ENCODE assay signal across 19 cellular contexts in the genomic region with DNA sequence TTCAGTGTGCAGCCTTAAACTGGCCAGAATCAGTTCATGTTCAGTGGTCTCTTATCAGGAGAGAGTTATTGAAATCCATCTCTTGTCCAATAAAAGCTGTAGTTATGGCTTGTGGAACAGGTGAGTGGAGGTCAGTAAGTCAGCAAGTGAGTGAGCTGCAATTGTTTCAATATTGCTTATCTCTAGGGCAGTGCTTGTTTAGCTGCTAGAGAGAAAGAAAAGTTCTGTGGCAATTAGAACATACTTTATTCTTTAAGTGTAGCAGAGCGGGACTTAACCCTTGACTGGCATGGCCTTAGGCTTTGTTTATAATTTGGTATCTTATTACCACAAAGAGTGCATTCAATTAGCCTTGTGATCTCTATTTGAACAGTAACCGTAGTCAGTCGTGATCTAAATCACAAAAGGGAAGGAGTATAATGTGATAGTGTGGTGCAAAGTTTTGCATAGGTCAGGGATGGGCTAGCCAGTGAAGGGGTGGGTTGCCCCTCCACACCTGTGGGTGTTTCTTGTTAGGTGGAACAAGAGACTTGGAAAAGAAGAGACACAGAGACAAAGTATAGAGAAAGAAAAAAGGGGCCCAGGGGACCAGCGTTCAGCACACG. TPM values are rescaled to one million over a fixed set of nuclear protein-coding genes. Genes with fewer than 3 reads are reported as not detected.
A peak's percentile ranks its signal among the peaks of the same experiment; 100 is the strongest.
DNase-seq lines count a peak whose midpoint lies in the region; ATAC-seq and TF ChIP-seq lines count a peak whose summit lies in the region.
"Had no signal": no experiment of that assay in that cellular context is flagged by ENCODE, and none has a peak within 500 bp of the region (broad histone marks: within the 10 kb centered on the region; RNA-seq: fewer than 3 reads in every experiment).

No MANE protein-coding gene starts in this region.

- H3K27ac ChIP-seq in HUES48 (ENCODE audit: low read depth, low read length): peak overlapping the region; percentile 44
- H3K27ac ChIP-seq: SJSA1 had no signal

- H3K4me3 ChIP-seq in HUES48 (ENCODE audit: low read depth, low read length): peak overlapping the region; percentile 37
- H3K4me3 ChIP-seq: SJSA1 had no signal

- intact Hi-C loops in activated T-helper 2 cell treated with anti-CD3 and anti-CD28 coated beads, Interferon-gamma antibody, Interleukin-2, Interleukin-4, amounts not matched to agents 10 μg/mL and 5 μg/mL and 100 μg/mL, durations not matched to agents 14 hours and 24 hours and 36 hours (cut with micrococcal nuclease): no loop called here

- peak overlapping the region; percentile 15; the same call in 1 of the 2 replicates for H3K9ac ChIP-seq in HUES48 (ENCODE audit: low read depth, low read length)

- H3K4me1 Mint-ChIP-seq in WTC11: peaks cover 56% of the 10 kb centered on the region
- peaks cover 8% of the 10 kb centered on the region for H3K4me1 Mint-ChIP-seq in mesothelial cell of epicardium
- H3K4me1 Mint-ChIP-seq in activated T-helper 2 cell treated with anti-CD3 and anti-CD28 coated beads, Interferon-gamma antibody, Interleukin-2, Interleukin-4, amounts not matched to agents 10 μg/mL and 5 μg/mL and 100 μg/mL, durations not matched to agents 14 hours and 24 hours and 36 hours (ENCODE audit: low read depth): peaks cover 4% of the 10 kb centered on the region

- H3K9me3 ChIP-seq in HUES48 (ENCODE audit: control insufficient read depth, insufficient read depth, low read length): no peaks in the 10 kb centered on the region
- H3K9me3 ChIP-seq: SJSA1 had no signal

- H3K27ac Mint-ChIP-seq in WTC11: peak overlapping the region; percentile 90
- peak overlapping the region; percentile 8 for H3K27ac Mint-ChIP-seq in mesothelial cell of epicardium
- H3K27ac Mint-ChIP-seq in activated T-helper 2 cell treated with anti-CD3 and anti-CD28 coated beads, Interferon-gamma antibody, Interleukin-2, Interleukin-4, amounts not matched to agents 10 μg/mL and 5 μg/mL and 100 μg/mL, durations not matched to agents 14 hours and 24 hours and 36 hours: no peak overlapping the region

- CTCF ChIA-PET in WTC11 (lab: Charles Lee): no interaction called here

- H3K9me3 Mint-ChIP-seq in WTC11: no peaks in the 10 kb centered on the region
- peaks cover 26% of the 10 kb centered on the region for H3K9me3 Mint-ChIP-seq in mesothelial cell of epicardium
- peaks cover 4% of the 10 kb centered on the region for H3K9me3 Mint-ChIP-seq in activated T-helper 2 cell treated with anti-CD3 and anti-CD28 coated beads, Interferon-gamma antibody, Interleukin-2, Interleukin-4, amounts not matched to agents 10 μg/mL and 5 μg/mL and 100 μg/mL, durations not matched to agents 14 hours and 24 hours and 36 hours

- H3K27me3 ChIP-seq in HUES48 (ENCODE audit: control insufficient read depth, insufficient read depth, low read length): no peaks in the 10 kb centered on the region; the same call in 1 of the 2 replicates
- H3K27me3 ChIP-seq: SJSA1 had no signal

- ATAC-seq in WTC11 (peak; percentile 79), GM19328 (IDR thresholded peaks at IDR 0.05; ENCODE audit: unreplicated experiment) (no peak)

- H3K27me3 Mint-ChIP-seq in WTC11 (ENCODE audit: low read depth): peaks cover 27% of the 10 kb centered on the region
- H3K27me3 Mint-ChIP-seq in mesothelial cell of epicardium (ENCODE audit: low read depth): no peaks in the 10 kb centered on the region
- H3K27me3 Mint-ChIP-seq in activated T-helper 2 cell treated with anti-CD3 and anti-CD28 coated beads, Interferon-gamma antibody, Interleukin-2, Interleukin-4, amounts not matched to agents 10 μg/mL and 5 μg/mL and 100 μg/mL, durations not matched to agents 14 hours and 24 hours and 36 hours (ENCODE audit: low read depth): no peaks in the 10 kb centered on the region

- peaks cover 42% of the 10 kb centered on the region for H3K4me1 ChIP-seq in HUES48 (ENCODE audit: control insufficient read depth, insufficient read depth, low read length)
- H3K4me1 ChIP-seq: SJSA1 had no signal

- peak overlapping the region; percentile 43 for H3K4me3 Mint-ChIP-seq in WTC11
- H3K4me3 Mint-ChIP-seq in mesothelial cell of epicardium: no peak overlapping the region
- H3K4me3 Mint-ChIP-seq in activated T-helper 2 cell treated with anti-CD3 and anti-CD28 coated beads, Interferon-gamma antibody, Interleukin-2, Interleukin-4, amounts not matched to agents 10 μg/mL and 5 μg/mL and 100 μg/mL, durations not matched to agents 14 hours and 24 hours and 36 hours (ENCODE audit: low read depth): no peak overlapping the region

- DNase-seq in ELF-1 (ENCODE audit: low read depth, low spot score): peak; percentile 67
- no peak for DNase-seq in WTC11 (ENCODE audit: low spot score)
- no peak for DNase-seq in mesothelial cell of epicardium (ENCODE audit: low spot score in 2 of 2, unreplicated experiment in 2 of 2)
- no peak for DNase-seq in activated T-helper 2 cell treated with anti-CD3 and anti-CD28 coated beads, Interferon-gamma antibody, Interleukin-2, Interleukin-4, amounts not matched to agents 10 μg/mL and 5 μg/mL and 100 μg/mL, durations not matched to agents 14 hours and 24 hours and 36 hours (ENCODE audit: low spot score)
- DNase-seq in NCI-H524 (lab: John Stamatoyannopoulos, UW): no peak
- DNase-seq: AML-193, DMS79, GOT3, IMR-90, NCI-H1417 treated with DMSO at 0.1 percent for 48 hours, NCI-H2171 treated with DMSO at 0.1 percent for 48 hours, NCI-H510A, OCI-M1, RPMI8226, SW 1271 had no signal

- TF ChIP-seq CTCF in WTC11 (IDR thresholded peaks at IDR 0.05) (no peak), mesothelial cell of epicardium (IDR thresholded peaks at IDR 0.05; ENCODE audit: unreplicated experiment) (no peak)

- POLR2A ChIA-PET in WTC11 (lab: Charles Lee): no interaction called here

- no peaks in the 10 kb centered on the region for H3K36me3 Mint-ChIP-seq in WTC11
- no peaks in the 10 kb centered on the region for H3K36me3 Mint-ChIP-seq in mesothelial cell of epicardium
- peaks cover 3% of the 10 kb centered on the region for H3K36me3 Mint-ChIP-seq in activated T-helper 2 cell treated with anti-CD3 and anti-CD28 coated beads, Interferon-gamma antibody, Interleukin-2, Interleukin-4, amounts not matched to agents 10 μg/mL and 5 μg/mL and 100 μg/mL, durations not matched to agents 14 hours and 24 hours and 36 hours (ENCODE audit: low read depth)

- H3K36me3 ChIP-seq in HUES48 (ENCODE audit: control insufficient read depth, insufficient read depth, low read length): no peaks in the 10 kb centered on the region
- H3K36me3 ChIP-seq: SJSA1 had no signal

TF ChIP-seq in WTC11, 78 proteins besides CTCF, POLR2A, EP300 and RAD21 (continues in another document):
- TF ChIP-seq JAZF1 (CRISPR knock-in tag; IDR thresholded peaks at IDR 0.05) (no peak), ZNF263 (CRISPR knock-in tag; IDR thresholded peaks at IDR 0.05; ENCODE audit: low read depth) (no peak), SMAD3 (CRISPR knock-in tag; IDR thresholded peaks at IDR 0.05; ENCODE audit: borderline replicate concordance) (no peak), PRRX2 (CRISPR knock-in tag; IDR thresholded peaks at IDR 0.05) (no peak), GRHL2 (CRISPR knock-in tag; IDR thresholded peaks at IDR 0.05; ENCODE audit: insufficient replicate concordance, severe bottlenecking) (no peak), ZNF416 (CRISPR knock-in tag; IDR thresholded peaks at IDR 0.05) (no peak)
- TF ChIP-seq, protein P1, sequence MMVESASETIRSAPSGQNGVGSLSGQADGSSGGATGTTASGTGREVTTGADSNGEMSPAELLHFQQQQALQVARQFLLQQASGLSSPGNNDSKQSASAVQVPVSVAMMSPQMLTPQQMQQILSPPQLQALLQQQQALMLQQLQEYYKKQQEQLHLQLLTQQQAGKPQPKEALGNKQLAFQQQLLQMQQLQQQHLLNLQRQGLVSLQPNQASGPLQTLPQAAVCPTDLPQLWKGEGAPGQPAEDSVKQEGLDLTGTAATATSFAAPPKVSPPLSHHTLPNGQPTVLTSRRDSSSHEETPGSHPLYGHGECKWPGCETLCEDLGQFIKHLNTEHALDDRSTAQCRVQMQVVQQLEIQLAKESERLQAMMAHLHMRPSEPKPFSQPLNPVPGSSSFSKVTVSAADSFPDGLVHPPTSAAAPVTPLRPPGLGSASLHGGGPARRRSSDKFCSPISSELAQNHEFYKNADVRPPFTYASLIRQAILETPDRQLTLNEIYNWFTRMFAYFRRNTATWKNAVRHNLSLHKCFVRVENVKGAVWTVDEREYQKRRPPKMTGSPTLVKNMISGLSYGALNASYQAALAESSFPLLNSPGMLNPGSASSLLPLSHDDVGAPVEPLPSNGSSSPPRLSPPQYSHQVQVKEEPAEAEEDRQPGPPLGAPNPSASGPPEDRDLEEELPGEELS (CRISPR knock-in tag; IDR thresholded peaks at IDR 0.05): no peak
- TF ChIP-seq, protein P2, sequence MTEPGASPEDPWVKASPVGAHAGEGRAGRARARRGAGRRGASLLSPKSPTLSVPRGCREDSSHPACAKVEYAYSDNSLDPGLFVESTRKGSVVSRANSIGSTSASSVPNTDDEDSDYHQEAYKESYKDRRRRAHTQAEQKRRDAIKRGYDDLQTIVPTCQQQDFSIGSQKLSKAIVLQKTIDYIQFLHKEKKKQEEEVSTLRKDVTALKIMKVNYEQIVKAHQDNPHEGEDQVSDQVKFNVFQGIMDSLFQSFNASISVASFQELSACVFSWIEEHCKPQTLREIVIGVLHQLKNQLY (CRISPR knock-in tag; IDR thresholded peaks at IDR 0.05): no peak

RNA-seq across cellular contexts. Expression of a gene that starts 6.9 kb away (rescaled TPM):
- not detected in 3 replicates for total RNA-seq in WTC11 (2021)
- not detected in 3 replicates for total RNA-seq in mesothelial cell of epicardium
- total RNA-seq in activated T-helper 2 cell treated with anti-CD3 and anti-CD28 coated beads, Interferon-gamma antibody, Interleukin-2, Interleukin-4, amounts not matched to agents 10 μg/mL and 5 μg/mL and 100 μg/mL, durations not matched to agents 14 hours and 24 hours and 36 hours: not detected in 2 replicates
- total RNA-seq: IMR-90, LHCN-M2, SJSA1 had no signal

RNA-seq across cellular contexts. Expression of a gene that starts 41.5 kb away (rescaled TPM):
- total RNA-seq in WTC11 (2021): 4.5 to 4.9 TPM (median 4.7 TPM) in 3 replicates
- 12.2 to 12.6 TPM (median 12.5 TPM) in 3 replicates for total RNA-seq in mesothelial cell of epicardium
- 4.0 and 4.8 TPM in 2 replicates for total RNA-seq in activated T-helper 2 cell treated with anti-CD3 and anti-CD28 coated beads, Interferon-gamma antibody, Interleukin-2, Interleukin-4, amounts not matched to agents 10 μg/mL and 5 μg/mL and 100 μg/mL, durations not matched to agents 14 hours and 24 hours and 36 hours

RNA-seq across cellular contexts. Expression of a gene that starts 42.2 kb away (rescaled TPM):
- total RNA-seq in WTC11 (2021) (5.2 to 6.2 TPM (median 5.7 TPM) in 3 replicates), mesothelial cell of epicardium (8.0 to 9.4 TPM (median 8.5 TPM) in 3 replicates)
- 0.62 and 1.0 TPM in 2 replicates for total RNA-seq in activated T-helper 2 cell treated with anti-CD3 and anti-CD28 coated beads, Interferon-gamma antibody, Interleukin-2, Interleukin-4, amounts not matched to agents 10 μg/mL and 5 μg/mL and 100 μg/mL, durations not matched to agents 14 hours and 24 hours and 36 hours

RNA-seq across cellular contexts. Expression of a gene that starts 50.5 kb away (rescaled TPM):
- total RNA-seq in WTC11 (2021): not detected in 3 replicates
- not detected in 3 replicates for total RNA-seq in mesothelial cell of epicardium
- not detected in 2 replicates for total RNA-seq in activated T-helper 2 cell treated with anti-CD3 and anti-CD28 coated beads, Interferon-gamma antibody, Interleukin-2, Interleukin-4, amounts not matched to agents 10 μg/mL and 5 μg/mL and 100 μg/mL, durations not matched to agents 14 hours and 24 hours and 36 hours
- total RNA-seq: IMR-90, LHCN-M2, SJSA1 had no signal
